Comparison of ENCODE assay signal across 1 cellular context in genomic region chr19:18543814-18544475, GRCh38.
TF ChIP-seq lines count a peak whose summit lies in the region.

No MANE protein-coding gene starts in this region.

TF ChIP-seq in K562, 482 proteins besides CTCF, POLR2A, EP300 and RAD21 (continued from another document and continues in another):
- TF ChIP-seq ZBTB26 (CRISPR knock-in tag; IDR thresholded peaks at IDR 0.05) (no peak), ZC3H4 (CRISPR knock-in tag; IDR thresholded peaks at IDR 0.05; ENCODE audit: borderline replicate concordance) (no peak), KDM1A (IDR thresholded peaks at IDR 0.05) (peak; percentile 99), PML (IDR thresholded peaks at IDR 0.05; ENCODE audit: low read length) (peak; percentile 97), ZC3H8 (IDR thresholded peaks at IDR 0.05) (no peak), MAFK (IDR thresholded peaks at IDR 0.05; ENCODE audit: low read length) (no peak), CAMTA2 (CRISPR knock-in tag; conservative IDR thresholded peaks at IDR 0.05) (no peak), SNRNP70 (optimal IDR thresholded peaks at IDR 0.05; ENCODE audit: low read depth, low read length) (no peak), TEAD1 (CRISPR knock-in tag; IDR thresholded peaks at IDR 0.05) (0 out of 4 replicates have a peak, but pooled peaks have one; percentile 46 to 62), FOXJ3 (CRISPR knock-in tag; IDR thresholded peaks at IDR 0.05) (no peak), ZEB2 (IDR thresholded peaks at IDR 0.05) (peak; percentile 83), JUND (IDR thresholded peaks at IDR 0.05; ENCODE audit: borderline replicate concordance, low read depth, low read length) (peak; percentile 71), JUND (tag; IDR thresholded peaks at IDR 0.05; ENCODE audit: borderline replicate concordance, low read depth, low read length) (peak; percentile 56; the same call in 2 of the 3 replicates), NCOR1 (IDR thresholded peaks at IDR 0.05) (peak; percentile 98), PKNOX1 (IDR thresholded peaks at IDR 0.05) (no peak; the same call in 1 of the 2 replicates), RFX1 (IDR thresholded peaks at IDR 0.05) (peak; percentile 57; the same call in 1 of the 2 replicates), MYNN (IDR thresholded peaks at IDR 0.05) (peak; percentile 67), MYNN (CRISPR knock-in tag; IDR thresholded peaks at IDR 0.05) (no peak), ZNF316 (IDR thresholded peaks at IDR 0.05) (no peak), ZNF75A (CRISPR knock-in tag; IDR thresholded peaks at IDR 0.05) (no peak), ZNF707 (CRISPR knock-in tag; conservative IDR thresholded peaks at IDR 0.05) (no peak), SAFB (IDR thresholded peaks at IDR 0.05; ENCODE audit: borderline replicate concordance, low read depth, low read length) (no peak), CBFA2T3 (IDR thresholded peaks at IDR 0.05) (peak; percentile 99), RBFOX2 (IDR thresholded peaks at IDR 0.05; ENCODE audit: low read depth, low read length) (peak; percentile 59), ZNF395 (CRISPR knock-in tag; IDR thresholded peaks at IDR 0.05) (peak; percentile 95), MEIS2 (IDR thresholded peaks at IDR 0.05; ENCODE audit: partially characterized antibody) (peak; percentile 69), FUS (optimal IDR thresholded peaks at IDR 0.05; ENCODE audit: low read depth, low read length) (no peak), KDM2B (CRISPR knock-in tag; IDR thresholded peaks at IDR 0.05) (no peak), ZBTB1 (CRISPR knock-in tag; IDR thresholded peaks at IDR 0.05; ENCODE audit: borderline replicate concordance, low read depth) (no peak), MEF2D (tag; conservative IDR thresholded peaks at IDR 0.05; ENCODE audit: low read depth) (0 out of 2 replicates have a peak, but pooled peaks have one; percentile 31), POU5F1 (IDR thresholded peaks at IDR 0.05; ENCODE audit: borderline replicate concordance, low read depth, low read length, partially characterized antibody) (peak; percentile 6), ZNF212 (CRISPR knock-in tag; IDR thresholded peaks at IDR 0.05) (no peak; the same call in 1 of the 2 replicates), SRF (CRISPR knock-in tag; IDR thresholded peaks at IDR 0.05) (peak in 1 of 2 experiments; percentile 60; a peak in 1 of 4 replicates), CHD4 (IDR thresholded peaks at IDR 0.05; ENCODE audit: insufficient read depth, insufficient replicate concordance, low read depth, low read length, poor library complexity, severe bottlenecking) (no peak), ZNF23 (CRISPR knock-in tag; IDR thresholded peaks at IDR 0.05) (no peak), ZBED1 (IDR thresholded peaks at IDR 0.05) (peak; percentile 82; the same call in 1 of the 2 replicates), ZNF274 (IDR thresholded peaks at IDR 0.05; ENCODE audit: borderline replicate concordance, low read depth, low read length) (peak; percentile 61; the same call in 1 of the 2 replicates), SOX6 (IDR thresholded peaks at IDR 0.05) (peak; percentile 94), SMARCA4 (IDR thresholded peaks at IDR 0.05) (peak; percentile 98), MTA2 (IDR thresholded peaks at IDR 0.05; ENCODE audit: low read depth) (peak; percentile 97), CHD2 (IDR thresholded peaks at IDR 0.05; ENCODE audit: low read depth, low read length) (peak; percentile 73), PHTF2 (CRISPR knock-in tag; IDR thresholded peaks at IDR 0.05) (no peak), EGR1 (conservative IDR thresholded peaks at IDR 0.05) (peak; percentile 37; the same call in 1 of the 2 replicates), ZFP91 (CRISPR knock-in tag; IDR thresholded peaks at IDR 0.05) (peak; percentile 88), TOE1 (IDR thresholded peaks at IDR 0.05; ENCODE audit: borderline replicate concordance) (peak; percentile 61; the same call in 1 of the 2 replicates), TOE1 (CRISPR knock-in tag; IDR thresholded peaks at IDR 0.05; ENCODE audit: borderline replicate concordance, low read depth) (no peak; the same call in 1 of the 2 replicates), MEF2A (IDR thresholded peaks at IDR 0.05; ENCODE audit: control insufficient read depth, low read depth, low read length) (peak; percentile 67), ZBTB8A (IDR thresholded peaks at IDR 0.05; ENCODE audit: partially characterized antibody) (no peak), L3MBTL2 (IDR thresholded peaks at IDR 0.05) (0 out of 2 replicates have a peak, but pooled peaks have one; percentile 42), HCFC1 (IDR thresholded peaks at IDR 0.05; ENCODE audit: low read depth, low read length) (peak; percentile 27; the same call in 1 of the 2 replicates), CBX8 (IDR thresholded peaks at IDR 0.05; ENCODE audit: borderline replicate concordance, extremely low read depth, low read depth, low read length, poor library complexity, severe bottlenecking) (no peak), ATF7 (IDR thresholded peaks at IDR 0.05) (peak; percentile 87), MXI1 (IDR thresholded peaks at IDR 0.05; ENCODE audit: low read depth, low read length) (peak; percentile 75; the same call in 1 of the 2 replicates)
- TF ChIP-seq, protein P1, sequence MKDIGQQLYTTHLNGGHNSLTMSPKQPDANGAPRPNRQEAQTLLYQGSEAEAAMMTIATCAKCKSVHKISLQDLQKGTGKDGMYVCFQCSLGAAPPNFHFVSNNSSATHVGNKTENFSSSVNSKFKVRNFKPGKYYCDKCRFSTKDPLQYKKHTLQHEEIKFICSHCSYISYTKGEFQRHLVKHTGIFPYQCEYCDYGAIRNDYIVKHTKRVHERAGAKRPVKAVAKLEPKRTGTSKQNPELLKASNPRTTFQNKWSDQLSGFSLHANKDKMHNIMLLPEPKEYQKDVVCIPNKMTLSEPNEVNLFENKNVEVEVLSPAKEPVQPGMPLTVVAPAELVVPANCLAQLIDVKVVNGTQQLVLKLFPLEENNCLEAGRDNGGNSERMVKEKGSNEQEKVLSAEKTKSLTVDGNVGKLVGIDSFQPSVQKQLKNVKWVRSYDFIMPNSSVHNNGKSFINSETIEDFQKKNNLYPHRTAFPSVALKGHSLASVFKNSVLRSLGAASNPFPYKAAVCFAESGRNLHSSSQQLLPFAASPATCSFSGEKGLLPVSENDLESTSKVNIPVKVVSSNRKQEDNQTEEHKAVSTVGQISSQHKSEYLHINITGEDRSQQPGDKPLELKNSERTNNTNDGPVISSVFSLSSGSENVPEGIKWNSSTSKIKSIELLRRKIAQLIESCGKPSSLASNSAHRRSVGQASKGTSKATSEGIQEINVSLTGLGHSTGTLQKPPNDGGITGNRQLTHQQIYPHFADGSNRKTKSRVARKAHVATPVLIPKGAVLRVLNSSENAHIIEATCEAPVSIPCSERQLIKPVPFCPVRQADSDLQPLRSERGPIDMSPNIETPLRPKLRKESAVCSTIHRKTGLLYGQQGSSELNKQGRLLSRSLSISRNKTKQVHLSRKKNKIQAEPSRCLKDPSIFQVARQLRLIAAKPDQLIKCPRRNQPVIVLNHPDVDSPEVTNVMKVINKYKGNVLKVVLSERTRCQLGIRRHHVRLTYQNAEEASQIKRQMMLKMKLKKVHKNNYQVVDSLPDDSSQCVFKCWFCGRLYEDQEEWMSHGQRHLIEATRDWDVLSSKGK (CRISPR knock-in tag; IDR thresholded peaks at IDR 0.05), result no peak
- TF ChIP-seq, protein P2, sequence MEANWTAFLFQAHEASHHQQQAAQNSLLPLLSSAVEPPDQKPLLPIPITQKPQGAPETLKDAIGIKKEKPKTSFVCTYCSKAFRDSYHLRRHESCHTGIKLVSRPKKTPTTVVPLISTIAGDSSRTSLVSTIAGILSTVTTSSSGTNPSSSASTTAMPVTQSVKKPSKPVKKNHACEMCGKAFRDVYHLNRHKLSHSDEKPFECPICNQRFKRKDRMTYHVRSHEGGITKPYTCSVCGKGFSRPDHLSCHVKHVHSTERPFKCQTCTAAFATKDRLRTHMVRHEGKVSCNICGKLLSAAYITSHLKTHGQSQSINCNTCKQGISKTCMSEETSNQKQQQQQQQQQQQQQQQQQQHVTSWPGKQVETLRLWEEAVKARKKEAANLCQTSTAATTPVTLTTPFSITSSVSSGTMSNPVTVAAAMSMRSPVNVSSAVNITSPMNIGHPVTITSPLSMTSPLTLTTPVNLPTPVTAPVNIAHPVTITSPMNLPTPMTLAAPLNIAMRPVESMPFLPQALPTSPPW (CRISPR knock-in tag; IDR thresholded peaks at IDR 0.05), result no peak; the same call in 1 of the 2 replicates
- TF ChIP-seq, protein P3, sequence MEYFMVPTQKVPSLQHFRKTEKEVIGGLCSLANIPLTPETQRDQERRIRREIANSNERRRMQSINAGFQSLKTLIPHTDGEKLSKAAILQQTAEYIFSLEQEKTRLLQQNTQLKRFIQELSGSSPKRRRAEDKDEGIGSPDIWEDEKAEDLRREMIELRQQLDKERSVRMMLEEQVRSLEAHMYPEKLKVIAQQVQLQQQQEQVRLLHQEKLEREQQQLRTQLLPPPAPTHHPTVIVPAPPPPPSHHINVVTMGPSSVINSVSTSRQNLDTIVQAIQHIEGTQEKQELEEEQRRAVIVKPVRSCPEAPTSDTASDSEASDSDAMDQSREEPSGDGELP (CRISPR knock-in tag; IDR thresholded peaks at IDR 0.05; ENCODE audit: borderline replicate concordance), result peak; percentile 90
- TF ChIP-seq, protein P4, sequence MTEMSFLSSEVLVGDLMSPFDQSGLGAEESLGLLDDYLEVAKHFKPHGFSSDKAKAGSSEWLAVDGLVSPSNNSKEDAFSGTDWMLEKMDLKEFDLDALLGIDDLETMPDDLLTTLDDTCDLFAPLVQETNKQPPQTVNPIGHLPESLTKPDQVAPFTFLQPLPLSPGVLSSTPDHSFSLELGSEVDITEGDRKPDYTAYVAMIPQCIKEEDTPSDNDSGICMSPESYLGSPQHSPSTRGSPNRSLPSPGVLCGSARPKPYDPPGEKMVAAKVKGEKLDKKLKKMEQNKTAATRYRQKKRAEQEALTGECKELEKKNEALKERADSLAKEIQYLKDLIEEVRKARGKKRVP (CRISPR knock-in tag; IDR thresholded peaks at IDR 0.05), result 0 out of 2 replicates have a peak, but pooled peaks have one; percentile 60
- TF ChIP-seq, protein P5, sequence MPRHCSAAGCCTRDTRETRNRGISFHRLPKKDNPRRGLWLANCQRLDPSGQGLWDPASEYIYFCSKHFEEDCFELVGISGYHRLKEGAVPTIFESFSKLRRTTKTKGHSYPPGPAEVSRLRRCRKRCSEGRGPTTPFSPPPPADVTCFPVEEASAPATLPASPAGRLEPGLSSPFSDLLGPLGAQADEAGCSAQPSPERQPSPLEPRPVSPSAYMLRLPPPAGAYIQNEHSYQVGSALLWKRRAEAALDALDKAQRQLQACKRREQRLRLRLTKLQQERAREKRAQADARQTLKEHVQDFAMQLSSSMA (CRISPR knock-in tag; IDR thresholded peaks at IDR 0.05), result no peak
- TF ChIP-seq, protein P6, sequence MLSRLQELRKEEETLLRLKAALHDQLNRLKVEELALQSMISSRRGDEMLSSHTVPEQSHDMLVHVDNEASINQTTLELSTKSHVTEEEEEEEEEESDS (CRISPR knock-in tag; IDR thresholded peaks at IDR 0.05), result no peak
